ENCODE assay signal across 8 cellular contexts in the genomic region with DNA sequence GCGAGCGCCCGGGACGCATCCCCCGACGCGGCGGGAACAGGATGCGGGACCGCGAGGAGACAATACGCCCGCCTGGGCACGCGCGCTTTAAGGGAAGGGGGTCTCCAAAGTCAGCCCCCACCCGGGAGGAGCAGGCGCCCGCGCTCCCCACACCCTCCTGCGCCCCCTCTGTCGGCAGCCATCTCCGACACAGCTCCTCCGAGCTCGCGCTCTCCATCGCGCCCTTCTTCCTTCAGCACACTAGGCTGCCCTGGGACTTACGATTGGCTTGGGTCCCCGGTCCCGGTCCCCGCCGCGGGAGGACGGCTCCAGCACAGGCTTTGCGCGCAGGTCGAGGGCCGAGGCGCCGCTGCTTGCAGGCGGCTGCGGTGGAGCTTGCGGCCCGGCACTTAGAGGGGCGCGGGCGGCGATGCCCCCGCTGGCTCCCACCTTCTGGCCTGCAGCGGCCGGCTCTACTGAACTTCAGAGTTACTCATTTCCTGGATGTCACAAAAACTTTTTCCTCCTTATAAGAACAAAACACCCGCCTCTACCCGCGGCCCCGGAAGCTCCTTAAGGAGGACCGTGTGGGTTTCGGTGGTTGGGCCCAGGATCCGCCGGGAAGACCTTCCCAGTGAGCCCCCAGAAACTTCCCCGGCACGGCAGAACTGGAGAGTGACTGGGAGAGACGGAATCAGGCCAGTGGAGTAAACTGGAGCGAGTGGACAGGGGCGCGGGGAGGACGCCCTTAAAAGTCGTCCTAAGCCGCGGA. TPM values are rescaled to one million over a fixed set of nuclear protein-coding genes. Genes with fewer than 3 reads are reported as not detected.
DNase-seq lines count a peak whose midpoint lies in the region; ATAC-seq, FAIRE-seq and TF ChIP-seq lines count a peak whose summit lies in the region.

A gene with protein sequence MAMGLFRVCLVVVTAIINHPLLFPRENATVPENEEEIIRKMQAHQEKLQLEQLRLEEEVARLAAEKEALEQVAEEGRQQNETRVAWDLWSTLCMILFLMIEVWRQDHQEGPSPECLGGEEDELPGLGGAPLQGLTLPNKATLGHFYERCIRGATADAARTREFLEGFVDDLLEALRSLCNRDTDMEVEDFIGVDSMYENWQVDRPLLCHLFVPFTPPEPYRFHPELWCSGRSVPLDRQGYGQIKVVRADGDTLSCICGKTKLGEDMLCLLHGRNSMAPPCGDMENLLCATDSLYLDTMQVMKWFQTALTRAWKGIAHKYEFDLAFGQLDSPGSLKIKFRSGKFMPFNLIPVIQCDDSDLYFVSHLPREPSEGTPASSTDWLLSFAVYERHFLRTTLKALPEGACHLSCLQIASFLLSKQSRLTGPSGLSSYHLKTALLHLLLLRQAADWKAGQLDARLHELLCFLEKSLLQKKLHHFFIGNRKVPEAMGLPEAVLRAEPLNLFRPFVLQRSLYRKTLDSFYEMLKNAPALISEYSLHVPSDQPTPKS (minus strand): TSS at position 481 of the 751 bp plus-strand sequence. CDS start 22,414 bp downstream, outside the sequence.

- 0% methylated on average over 65 to 70 of the region's 70 CpGs for WGBS in pancreas, 2 donors
- WGBS in upper lobe of left lung, 2 donors: 0% methylated on average over 39 to 51 of the region's 70 CpGs

- TF ChIP-seq EP300 in upper lobe of left lung (IDR thresholded peaks at IDR 0.05): no peak

- peak; percentile 35 for DNase-seq in COLO668 (lab: John Stamatoyannopoulos, UW; ENCODE audit: unreplicated experiment)
- DNase-seq in SK-N-MC (ENCODE audit: low read depth, low spot score): no peak
- DNase-seq in activated naive CD4-positive, alpha-beta T cell treated with anti-CD3 and anti-CD28 coated beads, Interleukin-2, amount 50 U/mL, for 16 hours: peak; percentile 70
- peak; percentile 79 for DNase-seq in glomerular visceral epithelial cell (ENCODE audit: extremely low spot score)
- DNase-seq in pancreas: peak; percentile 53 to 77 (median 67)
- DNase-seq in upper lobe of left lung: peak; percentile 85 to 92

- H3K36me3 ChIP-seq in SK-N-MC (ENCODE audit: insufficient read depth, low read length) (no peaks in the 10 kb centered on the region), pancreas (no peaks in the 10 kb centered on the region), upper lobe of left lung (peaks cover 0 to 12% (median 0%) of the 10 kb centered on the region in 4 donors)

- peak in 3 of 4 donors; percentile 95 to 98 (median 97) for TF ChIP-seq POLR2A in upper lobe of left lung (IDR thresholded peaks at IDR 0.05)

- peak within 1 kb of the TSS; percentile 85 for H3K4me3 ChIP-seq in SK-N-MC
- peak within 1 kb of the TSS; percentile 84 to 92 (median 86) for H3K4me3 ChIP-seq in pancreas
- H3K4me3 ChIP-seq in upper lobe of left lung: peak within 1 kb of the TSS; percentile 60 to 97 (median 84)

- H3K9ac ChIP-seq in SK-N-MC (ENCODE audit: insufficient read length): peak within 1 kb of the TSS; percentile 90

- H3K27me3 ChIP-seq in pancreas (no peaks in the 10 kb centered on the region), upper lobe of left lung (no peaks in the 10 kb centered on the region)

- H3K4me1 ChIP-seq in pancreas: peaks cover 7 to 13% (median 8%) of the 10 kb centered on the region in 3 donors
- H3K4me1 ChIP-seq in upper lobe of left lung: peaks cover 43 to 64% (median 51%) of the 10 kb centered on the region in 4 donors

- ATAC-seq in GM19397 (IDR thresholded peaks at IDR 0.05; ENCODE audit: unreplicated experiment): peak; percentile 69
- peak; percentile 53 for ATAC-seq in HG03558 (IDR thresholded peaks at IDR 0.05; ENCODE audit: extremely low read depth, unreplicated experiment)
- ATAC-seq in pancreas: peak; percentile 64 to 77 (median 72)
- ATAC-seq in upper lobe of left lung (ENCODE audit: low FRiP score in 2 of 2): peak; percentile 82 to 92

- TF ChIP-seq CTCF in pancreas (IDR thresholded peaks at IDR 0.05): no peak
- peak in 2 of 6 experiments; percentile 18 to 26 for TF ChIP-seq CTCF in upper lobe of left lung (IDR thresholded peaks at IDR 0.05)

- FAIRE-seq in pancreas (lab: Jason Lieb, UNC): no peak

- peak within 1 kb of the TSS; percentile 94 for H3K27ac ChIP-seq in SK-N-MC
- peak within 1 kb of the TSS; percentile 78 to 98 (median 90) for H3K27ac ChIP-seq in pancreas
- H3K27ac ChIP-seq in upper lobe of left lung: peak within 1 kb of the TSS; percentile 99 to 100 (median 99)

- no peaks in the 10 kb centered on the region for H3K9me3 ChIP-seq in SK-N-MC (ENCODE audit: low read depth, low read length)
- H3K9me3 ChIP-seq in pancreas: no peaks in the 10 kb centered on the region
- no peaks in the 10 kb centered on the region for H3K9me3 ChIP-seq in upper lobe of left lung

- intact Hi-C loops in pancreas (cut with DNase I): no loop called here

RNA-seq across cellular contexts. Expression of the gene that starts here (rescaled TPM):
- 1 to 10 TPM; 2.0 to 7.1 (median 2.8) TPM for total RNA-seq in pancreas
- 1 to 10 TPM; 1.8 to 2.3 TPM for polyA plus RNA-seq in pancreas
- total RNA-seq in upper lobe of left lung: 10 to 100 TPM; 28.3 to 86.2 (median 34.4) TPM
